ENCODE assay signal across 10 cellular contexts in the genomic region with DNA sequence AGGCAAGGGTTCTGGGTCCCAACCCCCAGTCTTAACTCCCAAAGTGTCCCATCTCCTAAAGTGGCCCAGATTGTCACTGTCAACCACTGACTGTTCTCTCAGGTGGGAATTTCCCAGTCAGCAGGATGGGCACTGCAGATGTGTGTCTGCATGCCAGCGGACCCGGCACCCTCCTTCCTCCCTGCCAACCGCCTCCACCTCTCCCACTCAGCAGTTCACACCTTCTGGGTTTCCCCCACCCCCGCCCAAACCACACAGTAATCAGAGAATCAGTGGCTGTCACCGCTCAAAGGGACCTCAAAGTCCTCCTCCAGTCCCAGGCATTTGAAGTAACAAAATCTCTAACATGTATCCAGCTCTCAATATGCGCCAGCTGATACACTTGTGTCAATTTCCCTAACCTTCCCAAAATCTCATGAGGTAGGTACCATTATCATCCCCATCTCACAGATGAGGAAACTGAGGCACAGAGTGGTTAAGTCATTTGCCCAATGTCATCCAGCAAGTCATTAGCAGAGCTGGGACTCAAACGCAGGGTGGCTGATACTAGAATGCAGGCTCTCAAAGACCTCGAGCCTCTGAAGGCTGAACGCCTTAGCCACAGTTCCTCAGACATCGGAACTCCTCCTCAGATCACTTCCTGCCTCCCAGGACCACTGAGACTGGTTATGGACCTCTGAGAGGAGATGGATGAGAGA. TPM values are rescaled to one million over a fixed set of nuclear protein-coding genes. Genes with fewer than 3 reads are reported as not detected.
DNase-seq lines count a peak whose midpoint lies in the region; ATAC-seq and TF ChIP-seq lines count a peak whose summit lies in the region.
"Had no signal": no experiment of that assay in that cellular context is flagged by ENCODE, and none has a peak within 500 bp of the region (broad histone marks: within the 10 kb centered on the region; RNA-seq: fewer than 3 reads in every experiment).

No MANE protein-coding gene starts in this region.

- TF ChIP-seq CTCF in CD8-positive, alpha-beta T cell (IDR thresholded peaks at IDR 0.05): no peak

- peak overlapping the region; percentile 89 for H3K4me3 ChIP-seq in CD8-positive, alpha-beta T cell (ENCODE audit: low read depth, low read length)

- CTCF ChIA-PET in CD8-positive, alpha-beta T cell (lab: Charles Lee): interaction anchor here (0.7 to 14.6 kb wide), 12 partner anchors 11 to 1303 kb away, joined by 3 to 111 read pairs (median 9); no protein-coding TSS in a partner anchor

- no peaks in the 10 kb centered on the region for H3K27me3 ChIP-seq in CD8-positive, alpha-beta T cell (ENCODE audit: insufficient read depth, low read length)

- peaks cover 81% of the 10 kb centered on the region for H3K36me3 Mint-ChIP-seq in CD8-positive, alpha-beta T cell

- no peaks in the 10 kb centered on the region for H3K9me3 Mint-ChIP-seq in CD8-positive, alpha-beta T cell

- peak; percentile 48 for ATAC-seq in CD8-positive, alpha-beta T cell
- ATAC-seq in GM19023 (IDR thresholded peaks at IDR 0.05; ENCODE audit: unreplicated experiment): no peak

- peaks cover 38% of the 10 kb centered on the region for H3K36me3 ChIP-seq in CD8-positive, alpha-beta T cell (ENCODE audit: insufficient read depth, low read length)

- peaks cover 77% of the 10 kb centered on the region for H3K4me1 ChIP-seq in CD8-positive, alpha-beta T cell (ENCODE audit: insufficient read depth, low read length)

- peak overlapping the region; percentile 95 for H3K27ac ChIP-seq in CD8-positive, alpha-beta T cell (ENCODE audit: low read depth, low read length)

- no peaks in the 10 kb centered on the region for H3K27me3 Mint-ChIP-seq in CD8-positive, alpha-beta T cell (ENCODE audit: low read depth)

- H3K4me3 Mint-ChIP-seq in CD8-positive, alpha-beta T cell: peak overlapping the region; percentile 93

- H3K9me3 ChIP-seq in CD8-positive, alpha-beta T cell (ENCODE audit: low read length): no peaks in the 10 kb centered on the region

- H3K4me1 Mint-ChIP-seq in CD8-positive, alpha-beta T cell (ENCODE audit: low read depth): peaks cover 67% of the 10 kb centered on the region

- POLR2A ChIA-PET in CD8-positive, alpha-beta T cell (lab: Charles Lee): interaction anchor here (0.7 to 9.8 kb wide), 10 partner anchors 12 to 139 kb away, joined by 3 to 195 read pairs (median 4); no protein-coding TSS in a partner anchor

- peak; percentile 68 to 92 (median 82) for DNase-seq in CD8-positive, alpha-beta T cell
- DNase-seq in T-helper 9 cell (peak; percentile 81), activated gamma-delta T cell (lab: John Stamatoyannopoulos, UW) (peak; percentile 59), SHP77 treated with DMSO at 0.1 percent for 48 hours (lab: John Stamatoyannopoulos, UW) (no peak), NCI-H2171 (lab: John Stamatoyannopoulos, UW) (no peak), NCI-H526 treated with DMSO at 0.1 percent for 48 hours (lab: John Stamatoyannopoulos, UW) (no peak)
- DNase-seq in stimulated activated CD4-positive, alpha-beta T cell treated with anti-CD3 and anti-CD28 coated beads, Interleukin-1b, Interleukin-23, amount 100 ng/mL, for 24 hours (ENCODE audit: low read depth in 4 of 4, low spot score in 1 of 4): peak in 3 of 4 experiments; percentile 62 to 79 (median 64)
- DNase-seq: anterior cingulate cortex, NCI-H345 had no signal

- intact Hi-C loops in CD8-positive, alpha-beta T cell (cut with DNase I, micrococcal nuclease): loop anchor here (1.0 to 10.0 kb wide), 3 partner anchors 14 to 420 kb away; partner anchors contain the start of genes RCAN3 (in 2 of the 2) and RSRP1 (in 1 of the 2)

- peak overlapping the region; percentile 99 for H3K27ac Mint-ChIP-seq in CD8-positive, alpha-beta T cell

RNA-seq across cellular contexts. Expression of gene RUNX3, which starts 4.8 kb away (rescaled TPM):
- total RNA-seq in CD8-positive, alpha-beta T cell: 100 to 1,000 TPM; 423 to 424 TPM

Comparison
In these comparisons a context has a peak if more than half of its experiments do, and no peak if none do; other contexts are left out.
1. DNase-seq: peak in CD8-positive, alpha-beta T cell (7 of 7), T-helper 9 cell (single experiment), activated gamma-delta T cell (single experiment) and stimulated activated CD4-positive, alpha-beta T cell treated with anti-CD3 and anti-CD28 coated beads, Interleukin-1b, Interleukin-23, amount 100 ng/mL, for 24 hours (3 of 4); none in SHP77 treated with DMSO at 0.1 percent for 48 hours (single experiment), NCI-H2171 (single experiment) and NCI-H526 treated with DMSO at 0.1 percent for 48 hours (single experiment).